In the genomic region with DNA sequence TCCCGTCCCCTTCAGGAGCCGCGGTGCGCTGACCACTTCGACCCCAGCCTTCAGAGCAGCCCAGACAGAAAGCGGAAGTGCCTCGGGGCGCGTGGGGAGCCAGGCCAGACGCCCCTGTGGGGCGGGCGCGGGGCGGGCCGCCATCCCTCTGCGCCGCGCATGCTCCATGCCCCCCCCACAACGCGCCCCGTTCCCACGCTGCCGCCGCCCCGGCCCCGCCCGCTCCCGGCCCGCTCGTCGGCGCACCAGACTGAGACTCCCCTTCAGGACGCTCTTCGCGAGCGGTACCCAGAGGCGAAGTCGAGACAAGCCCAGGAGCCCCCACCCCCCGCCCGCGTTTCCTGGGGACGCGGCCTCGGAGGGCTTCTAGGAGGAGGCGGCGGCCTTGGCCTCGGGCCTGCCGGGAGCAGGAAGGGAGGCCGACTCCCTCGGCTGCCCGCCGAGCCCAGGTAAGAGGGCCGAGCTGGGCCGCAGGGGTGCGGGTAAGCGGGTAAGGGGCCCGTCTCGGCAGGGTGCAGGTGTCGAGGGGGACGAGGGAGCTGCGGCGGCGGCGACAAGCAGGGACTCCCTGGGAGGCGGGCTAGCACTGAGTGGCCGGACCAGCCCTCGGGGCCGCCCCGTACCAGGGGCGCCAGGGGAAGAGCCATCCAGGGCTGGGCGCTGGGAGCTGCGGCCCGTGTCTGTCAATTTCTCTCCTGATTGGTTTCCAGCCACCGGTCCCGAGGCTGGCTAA, we compare ENCODE assay signal across 8 cellular contexts. TPM values are rescaled to one million over a fixed set of nuclear protein-coding genes. Genes with fewer than 3 reads are reported as not detected.
DNase-seq lines count a peak whose midpoint lies in the region; ATAC-seq and TF ChIP-seq lines count a peak whose summit lies in the region.

A gene with protein sequence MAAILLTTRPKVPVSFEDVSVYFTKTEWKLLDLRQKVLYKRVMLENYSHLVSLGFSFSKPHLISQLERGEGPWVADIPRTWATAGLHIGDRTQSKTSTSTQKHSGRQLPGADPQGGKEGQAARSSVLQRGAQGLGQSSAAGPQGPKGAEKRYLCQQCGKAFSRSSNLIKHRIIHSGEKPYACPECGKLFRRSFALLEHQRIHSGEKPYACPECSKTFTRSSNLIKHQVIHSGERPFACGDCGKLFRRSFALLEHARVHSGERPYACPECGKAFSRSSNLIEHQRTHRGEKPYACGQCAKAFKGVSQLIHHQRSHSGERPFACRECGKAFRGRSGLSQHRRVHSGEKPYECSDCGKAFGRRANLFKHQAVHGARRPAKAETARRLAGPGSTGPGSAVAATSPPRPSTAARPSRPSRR (plus strand): TSS at position 218 of the 733 bp plus-strand sequence. CDS start 6,851 bp downstream, outside the sequence.

- no peak for TF ChIP-seq RAD21 in IMR-90 (IDR thresholded peaks at IDR 0.05; ENCODE audit: low read length)

- CTCF ChIA-PET in IMR-90 (lab: Yijun Ruan, JAX), result no interaction called here

- dilution Hi-C loops in IMR-90 (cut with HindIII; ENCODE audit: low sequenced_read_pairs, unreplicated experiment), result no loop called here

- no peaks in the 10 kb centered on the region for H3K4me1 ChIP-seq in IMR-90 (ENCODE audit: control insufficient read depth, insufficient read depth, low read length)

- H3K14ac ChIP-seq in IMR-90 (replicated peaks; ENCODE audit: low read depth, low read length), result no peak within 1 kb of the TSS

- H3K4me1 Mint-ChIP-seq in activated T-cell treated with anti-CD3 and anti-CD28 coated beads, Interleukin-2, amount 50 U/mL, for 72 hours (ENCODE audit: low read depth), result peaks cover 6% of the 10 kb centered on the region

- H4K5ac ChIP-seq in IMR-90 (ENCODE audit: low read depth, low read length), result no peak within 1 kb of the TSS

- H3K36me3 Mint-ChIP-seq in activated T-cell treated with anti-CD3 and anti-CD28 coated beads, Interleukin-2, amount 50 U/mL, for 72 hours (ENCODE audit: insufficient read depth in 2 of 2), result no peaks in the 10 kb centered on the region

- no peak within 1 kb of the TSS for H3K27ac Mint-ChIP-seq in activated T-cell treated with anti-CD3 and anti-CD28 coated beads, Interleukin-2, amount 50 U/mL, for 72 hours

- H3K27me3 ChIP-seq in IMR-90 (ENCODE audit: control insufficient read depth, insufficient read depth, low read length), result peaks cover 9% of the 10 kb centered on the region

- H3K4me3 ChIP-seq in IMR-90 (ENCODE audit: insufficient read depth, low read depth, low read length) (peak within 1 kb of the TSS; percentile 34), skeletal muscle cell (ENCODE audit: low read depth, low read length) (peak within 1 kb of the TSS; percentile 44)

- in situ Hi-C loops in IMR-90 (cut with MboI; ENCODE audit: low sequenced_read_pairs), result loop anchor here (25.0 kb wide), 1 partner anchor 224 kb away; a partner anchor contains a TSS

- H3K23ac ChIP-seq in IMR-90 (ENCODE audit: low read depth, low read length), result no peak within 1 kb of the TSS

- no peak within 1 kb of the TSS for H3K4me2 ChIP-seq in IMR-90 (ENCODE audit: low read depth, low read length)

- no peak for TF ChIP-seq POLR2A in IMR-90 (IDR thresholded peaks at IDR 0.05; ENCODE audit: low read depth, low read length)

- no peak within 1 kb of the TSS for H3K18ac ChIP-seq in IMR-90 (ENCODE audit: low read depth, low read length)

- no peak within 1 kb of the TSS for H2BK15ac ChIP-seq in IMR-90 (ENCODE audit: low read depth, low read length)

- H2AK9ac ChIP-seq in IMR-90 (replicated peaks; ENCODE audit: low read depth, low read length, poor library complexity), result peak within 1 kb of the TSS; percentile 37

- no peaks in the 10 kb centered on the region for H3K79me1 ChIP-seq in IMR-90 (ENCODE audit: low read depth in 1 of 2, low read length in 2 of 2)

- no peak within 1 kb of the TSS for H3K9ac ChIP-seq in IMR-90 (ENCODE audit: low read depth, low read length)

- H3K9me1 ChIP-seq in IMR-90 (ENCODE audit: insufficient read depth, low read length), result no peaks in the 10 kb centered on the region

- no TSS peak for BruUV-seq in IMR-90 (replicated peaks; lab: Mats Ljungman, UMichigan)

- no peak within 1 kb of the TSS for H4K91ac ChIP-seq in IMR-90 (ENCODE audit: insufficient read depth, low read depth, low read length)

- H3K36me3 ChIP-seq in IMR-90 (ENCODE audit: control insufficient read depth, insufficient read depth, low read length), result no peaks in the 10 kb centered on the region

- H3K4me3 Mint-ChIP-seq in activated T-cell treated with anti-CD3 and anti-CD28 coated beads, Interleukin-2, amount 50 U/mL, for 72 hours, result peak within 1 kb of the TSS; percentile 81 to 82

- intact Hi-C loops in IMR-90 (cut with micrococcal nuclease), result no loop called here
- intact Hi-C loops in Right ventricle myocardium inferior (cut with DNase I), result no loop called here

- TF ChIP-seq CTCF in IMR-90 (conservative IDR thresholded peaks at IDR 0.05; ENCODE audit: low read depth, low read length), result no peak

- DNase-seq in NCI-H146 (lab: John Stamatoyannopoulos, UW) (peak; percentile 25), NCI-H146 treated with DMSO at 0.1 percent for 48 hours (lab: John Stamatoyannopoulos, UW; ENCODE audit: unreplicated experiment) (no peak), IMR-90 (no peak), Right ventricle myocardium inferior (ENCODE audit: missing footprints) (peak; percentile 71), skeletal muscle cell (ENCODE audit: low read depth) (no peak), D341Med (ENCODE audit: low spot score) (no peak)
- peak; percentile 60 to 61 for DNase-seq in activated T-cell treated with anti-CD3 and anti-CD28 coated beads, Interleukin-2, amount 50 U/mL, for 72 hours

- no peak within 1 kb of the TSS for H2AK5ac ChIP-seq in IMR-90 (ENCODE audit: low read depth, low read length)

- POLR2A ChIA-PET in IMR-90 (lab: Charles Lee; ENCODE audit: unreplicated experiment), result no interaction called here

- ATAC-seq in IMR-90 (ENCODE audit: low read depth) (peak; percentile 44; the same call in 1 of the 2 replicates), Right ventricle myocardium inferior (peak; percentile 80), HG03457 (IDR thresholded peaks at IDR 0.05; ENCODE audit: unreplicated experiment) (no peak)
- peak; percentile 86 to 87 for ATAC-seq in activated T-cell treated with anti-CD3 and anti-CD28 coated beads, Interleukin-2, amount 50 U/mL, for 72 hours (replicated peaks in 1 of 2)

- no peak within 1 kb of the TSS for H3K56ac ChIP-seq in IMR-90 (ENCODE audit: extremely low read depth, insufficient read depth, low read length)

- H2AFZ ChIP-seq in IMR-90 (replicated peaks; ENCODE audit: low read length, poor library complexity), result peak within 1 kb of the TSS; percentile 72

- no peak within 1 kb of the TSS for H3K27ac ChIP-seq in IMR-90 (ENCODE audit: insufficient read depth, low read length)

- H4K8ac ChIP-seq in IMR-90 (ENCODE audit: low read depth in 2 of 2, low read length in 2 of 2), result no peak within 1 kb of the TSS

- H2BK20ac ChIP-seq in IMR-90 (ENCODE audit: low read depth, low read length), result no peak within 1 kb of the TSS

- H4K20me1 ChIP-seq in IMR-90 (ENCODE audit: insufficient read depth, low read length), result no peaks in the 10 kb centered on the region

- H2BK5ac ChIP-seq in IMR-90 (ENCODE audit: low read depth, low read length, poor library complexity, severe bottlenecking), result no peak within 1 kb of the TSS

- no peaks in the 10 kb centered on the region for H3K9me3 Mint-ChIP-seq in activated T-cell treated with anti-CD3 and anti-CD28 coated beads, Interleukin-2, amount 50 U/mL, for 72 hours

- H3K27me3 Mint-ChIP-seq in activated T-cell treated with anti-CD3 and anti-CD28 coated beads, Interleukin-2, amount 50 U/mL, for 72 hours (ENCODE audit: low read depth), result peaks cover 15% of the 10 kb centered on the region

- H3K4ac ChIP-seq in IMR-90 (ENCODE audit: low read depth, low read length), result no peak within 1 kb of the TSS

- no peak within 1 kb of the TSS for H2BK120ac ChIP-seq in IMR-90 (ENCODE audit: low read depth, low read length)

- WGBS in IMR-90 (ENCODE audit: extremely low coverage in 2 of 2, insufficient read length in 1 of 2), 2 experiments, result 51% methylated on average over 12 of the region's 75 CpGs; no CpG with 5 or more reads in 1 of the 2 experiments

- peaks cover 3% of the 10 kb centered on the region; the same call in 1 of the 2 replicates for H3K9me3 ChIP-seq in IMR-90 (ENCODE audit: control insufficient read depth, insufficient read depth, low read length)

TF ChIP-seq in IMR-90, 13 proteins besides CTCF, POLR2A, EP300 and RAD21:
- TF ChIP-seq MAFK (IDR thresholded peaks at IDR 0.05; ENCODE audit: low read depth, low read length) (no peak), RCOR1 (IDR thresholded peaks at IDR 0.05; ENCODE audit: insufficient replicate concordance, low read length) (no peak), RFX5 (IDR thresholded peaks at IDR 0.05; ENCODE audit: low read depth, low read length) (no peak)

RNA-seq across cellular contexts. Expression of the gene that starts here (rescaled TPM):
- under 0.01 TPM in 2 replicates for total RNA-seq in IMR-90 (2012; rRNA removed)
- 0.03 and 0.04 TPM in 2 replicates for polyA plus RNA-seq in IMR-90 (2012; rRNA removed)
- polyA plus RNA-seq in IMR-90 (2012; cell fraction: cytosol; rRNA removed), result 0.01 and 0.04 TPM in 2 replicates
- polyA plus RNA-seq in IMR-90 (2012; cell fraction: nucleus; rRNA removed; ENCODE audit: low replicate concordance), result 0.14 and 0.19 TPM in 2 replicates
- 1 to 10 TPM; 2.2 to 2.4 TPM for total RNA-seq in activated T-cell treated with anti-CD3 and anti-CD28 coated beads, Interleukin-2, amount 50 U/mL, for 72 hours
- 0.65 TPM for total RNA-seq in Right ventricle myocardium inferior

Comparison
In these comparisons a context has a peak if more than half of its experiments do, and no peak if none do; other contexts are left out.
1. DNase-seq: peak in NCI-H146 (single experiment) and activated T-cell treated with anti-CD3 and anti-CD28 coated beads, Interleukin-2, amount 50 U/mL, for 72 hours (2 of 2); none in NCI-H146 treated with DMSO at 0.1 percent for 48 hours (single experiment), IMR-90 (single experiment), skeletal muscle cell (single experiment) and D341Med (single experiment).
2. Peak in ATAC-seq and H3K4me3 ChIP-seq in IMR-90; RNA of the gene not detected or under 1 TPM.
3. Peak in DNase-seq and ATAC-seq in Right ventricle myocardium inferior; RNA of the gene not detected or under 1 TPM.